ENCODE assay signal across 7 cellular contexts in the genomic region with DNA sequence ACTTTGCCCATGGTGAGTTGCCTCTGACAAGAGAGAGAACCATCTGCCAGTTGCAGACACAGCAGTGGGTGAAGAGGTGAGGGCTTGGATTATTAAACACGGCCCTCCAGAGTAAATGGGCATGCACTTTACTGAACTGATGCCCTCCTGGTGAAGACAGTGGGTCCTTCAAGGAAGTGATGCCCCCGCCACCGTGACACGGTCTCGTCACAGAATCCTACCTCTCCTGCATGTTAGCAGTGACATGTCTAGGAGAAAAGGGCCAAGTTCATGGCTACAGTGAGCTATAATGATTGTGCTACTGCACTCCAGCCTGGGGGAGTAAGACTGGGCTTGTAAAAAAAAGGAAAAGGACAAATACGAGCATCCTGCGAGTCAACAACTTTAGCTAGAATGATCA. TPM values are rescaled to one million over a fixed set of nuclear protein-coding genes. Genes with fewer than 3 reads are reported as not detected.
DNase-seq lines count a peak whose midpoint lies in the region; ATAC-seq and TF ChIP-seq lines count a peak whose summit lies in the region.

No MANE protein-coding gene starts in this region.

- H3K27me3 Mint-ChIP-seq in activated CD4-positive, alpha-beta memory T cell treated with anti-CD3 and anti-CD28 coated beads, Interleukin-2, amount 10 ng/mL, durations not matched to agents 7 days and 5 days = peaks cover 11% of the 10 kb centered on the region

- H3K36me3 Mint-ChIP-seq in activated CD4-positive, alpha-beta memory T cell treated with anti-CD3 and anti-CD28 coated beads, Interleukin-2, amount 10 ng/mL, durations not matched to agents 7 days and 5 days (ENCODE audit: low read depth) = peaks cover 23% of the 10 kb centered on the region

- POLR2A ChIA-PET in activated CD4-positive, alpha-beta memory T cell treated with anti-CD3 and anti-CD28 coated beads, Interleukin-2, amount 10 ng/mL, durations not matched to agents 7 days and 5 days (lab: Charles Lee) = interaction anchor here (1.0 kb wide), 1 partner anchor 77 kb away, joined by 3 read pairs; no protein-coding TSS in a partner anchor

- DNase-seq in H7 (no peak), fibroblast of villous mesenchyme (ENCODE audit: low read depth) (no peak), skeletal muscle cell (ENCODE audit: low read depth) (no peak), DMS53 (lab: John Stamatoyannopoulos, UW) (no peak), T-helper 9 cell (no peak)
- no peak for DNase-seq in activated CD4-positive, alpha-beta memory T cell treated with anti-CD3 and anti-CD28 coated beads, Interleukin-2, amount 10 ng/mL, durations not matched to agents 7 days and 5 days

- H3K4me1 Mint-ChIP-seq in activated CD4-positive, alpha-beta memory T cell treated with anti-CD3 and anti-CD28 coated beads, Interleukin-2, amount 10 ng/mL, durations not matched to agents 7 days and 5 days = peaks cover 60% of the 10 kb centered on the region

- H3K4me3 ChIP-seq in H7 (ENCODE audit: insufficient read depth, low read depth, low read length) = peak overlapping the region; percentile 31; the same call in 1 of the 2 replicates
- H3K4me3 ChIP-seq in fibroblast of villous mesenchyme (ENCODE audit: low read depth, low read length) = peak overlapping the region; percentile 86
- H3K4me3 ChIP-seq in skeletal muscle cell (ENCODE audit: low read depth, low read length) = peak overlapping the region; percentile 97

- CTCF ChIA-PET in activated CD4-positive, alpha-beta memory T cell treated with anti-CD3 and anti-CD28 coated beads, Interleukin-2, amount 10 ng/mL, durations not matched to agents 7 days and 5 days (lab: Charles Lee) = no interaction called here

- peaks cover 15% of the 10 kb centered on the region for H3K27me3 ChIP-seq in H7 (ENCODE audit: control insufficient read depth, insufficient read depth, low read length)

- no peak for ATAC-seq in GM19467 (IDR thresholded peaks at IDR 0.05; ENCODE audit: unreplicated experiment)

- H3K27ac Mint-ChIP-seq in activated CD4-positive, alpha-beta memory T cell treated with anti-CD3 and anti-CD28 coated beads, Interleukin-2, amount 10 ng/mL, durations not matched to agents 7 days and 5 days = peak overlapping the region; percentile 2

- no peaks in the 10 kb centered on the region for H3K9me3 Mint-ChIP-seq in activated CD4-positive, alpha-beta memory T cell treated with anti-CD3 and anti-CD28 coated beads, Interleukin-2, amount 10 ng/mL, durations not matched to agents 7 days and 5 days

- H3K36me3 ChIP-seq in H7 (replicated peaks; ENCODE audit: control insufficient read depth, insufficient read depth, low read length) = no peaks in the 10 kb centered on the region

- peak overlapping the region; percentile 75 for H3K4me3 Mint-ChIP-seq in activated CD4-positive, alpha-beta memory T cell treated with anti-CD3 and anti-CD28 coated beads, Interleukin-2, amount 10 ng/mL, durations not matched to agents 7 days and 5 days

- TF ChIP-seq CTCF in fibroblast of villous mesenchyme (IDR thresholded peaks at IDR 0.05; ENCODE audit: insufficient read depth, low read depth, low read length) = no peak

RNA-seq across cellular contexts. Expression of a gene that starts 2.4 kb away (rescaled TPM):
- 129 and 219 TPM in 2 replicates for total RNA-seq in H7 (2014; rRNA removed; shearing (Covaris generic))
- 10 to 100 TPM; 60.2 to 62.3 TPM for total RNA-seq in activated CD4-positive, alpha-beta memory T cell treated with anti-CD3 and anti-CD28 coated beads, Interleukin-2, amount 10 ng/mL, durations not matched to agents 7 days and 5 days
- total RNA-seq in fibroblast of villous mesenchyme = 48.4 and 53.5 TPM in 2 replicates

Comparison
In these comparisons a context has a peak if more than half of its experiments do, and no peak if none do; other contexts are left out.
1. H3K4me3 ChIP-seq: peak in every context shown above with its lines; median percentile 97 in skeletal muscle cell; 86 in fibroblast of villous mesenchyme; 31 in H7.